ENCODE assay signal across 1 cellular context in genomic region chr5:14109041-14109747, GRCh38.
A peak's percentile ranks its signal among the peaks of the same experiment; 100 is the strongest.
TF ChIP-seq lines count a peak whose summit lies in the region.

No MANE protein-coding gene starts in this region.

TF ChIP-seq in GM12878, 131 proteins besides CTCF, POLR2A, EP300 and RAD21 (continued from another document and continues in another):
- TF ChIP-seq TCF7 (IDR thresholded peaks at IDR 0.05; ENCODE audit: borderline replicate concordance) (no peak), STAT3 (IDR thresholded peaks at IDR 0.05; ENCODE audit: low read depth, low read length) (no peak), SRF (IDR thresholded peaks at IDR 0.05; ENCODE audit: low read depth in 2 of 2, low read length in 2 of 2) (no peak), CBX3 (IDR thresholded peaks at IDR 0.05; ENCODE audit: borderline replicate concordance, low read depth) (no peak), NBN (IDR thresholded peaks at IDR 0.05) (no peak), MTA3 (IDR thresholded peaks at IDR 0.05; ENCODE audit: borderline replicate concordance, low read length) (no peak), NFIC (IDR thresholded peaks at IDR 0.05; ENCODE audit: low read depth, low read length) (peak; percentile 82), NRF1 (conservative IDR thresholded peaks at IDR 0.05; ENCODE audit: low read depth, low read length) (no peak), CEBPB (IDR thresholded peaks at IDR 0.05; ENCODE audit: borderline replicate concordance in 1 of 2, low read depth in 2 of 2, low read length in 2 of 2) (no peak), MTA2 (IDR thresholded peaks at IDR 0.05; ENCODE audit: low read depth) (peak; percentile 62; the same call in 1 of the 2 replicates), ZNF384 (IDR thresholded peaks at IDR 0.05; ENCODE audit: borderline replicate concordance, low read depth, low read length) (no peak), ZZZ3 (IDR thresholded peaks at IDR 0.05; ENCODE audit: control insufficient read depth, insufficient read length, low read depth) (no peak), NR2C2 (IDR thresholded peaks at IDR 0.05; ENCODE audit: borderline replicate concordance, control insufficient read depth, insufficient read length, low read depth) (no peak), CBX5 (IDR thresholded peaks at IDR 0.05; ENCODE audit: low read depth) (0 out of 2 replicates have a peak, but pooled peaks have one; percentile 18), ATF7 (IDR thresholded peaks at IDR 0.05; ENCODE audit: low read depth) (peak; percentile 83), ZNF687 (IDR thresholded peaks at IDR 0.05) (no peak), TAF1 (IDR thresholded peaks at IDR 0.05; ENCODE audit: borderline replicate concordance, low read depth, low read length) (no peak), E2F4 (IDR thresholded peaks at IDR 0.05; ENCODE audit: low read depth, low read length) (no peak), REST (IDR thresholded peaks at IDR 0.05; ENCODE audit: low read depth, low read length) (no peak), SUPT20H (IDR thresholded peaks at IDR 0.05; ENCODE audit: borderline replicate concordance, control insufficient read depth, low read depth, low read length) (no peak), FOXK2 (IDR thresholded peaks at IDR 0.05) (no peak), ELK1 (IDR thresholded peaks at IDR 0.05; ENCODE audit: low read depth, low read length) (no peak), MLLT1 (IDR thresholded peaks at IDR 0.05) (no peak), RBBP5 (conservative IDR thresholded peaks at IDR 0.05) (no peak), NFXL1 (IDR thresholded peaks at IDR 0.05; ENCODE audit: borderline replicate concordance) (no peak), ZBTB33 (IDR thresholded peaks at IDR 0.05) (no peak), YY1 (IDR thresholded peaks at IDR 0.05; ENCODE audit: low read depth, low read length) (peak; percentile 85), SREBF2 (IDR thresholded peaks at IDR 0.05; ENCODE audit: low read length) (no peak), MYB (IDR thresholded peaks at IDR 0.05; ENCODE audit: borderline replicate concordance, low read depth, low read length) (no peak), SREBF1 (IDR thresholded peaks at IDR 0.05; ENCODE audit: low read length) (no peak), EZH2 (IDR thresholded peaks at IDR 0.05; ENCODE audit: borderline replicate concordance, control insufficient read depth, low read depth, low read length) (no peak), IKZF1 (conservative IDR thresholded peaks at IDR 0.05) (peak; percentile 52; the same call in 1 of the 2 replicates), IKZF2 (IDR thresholded peaks at IDR 0.05) (peak; percentile 51 to 57; a peak in 2 of 4 replicates), USF1 (IDR thresholded peaks at IDR 0.05; ENCODE audit: borderline replicate concordance, extremely low read length, insufficient read depth, low read depth, low read length) (no peak), ESRRA (IDR thresholded peaks at IDR 0.05; ENCODE audit: low read length) (no peak), PAX5 (IDR thresholded peaks at IDR 0.05; ENCODE audit: borderline replicate concordance, low read depth, low read length) (peak; percentile 39; the same call in 1 of the 2 replicates), E4F1 (IDR thresholded peaks at IDR 0.05; ENCODE audit: borderline replicate concordance, partially characterized antibody) (no peak), JUND (IDR thresholded peaks at IDR 0.05; ENCODE audit: low read depth, low read length) (peak; percentile 75), RAD51 (IDR thresholded peaks at IDR 0.05) (no peak), EGR1 (IDR thresholded peaks at IDR 0.05; ENCODE audit: borderline replicate concordance in 1 of 2, low read depth in 2 of 2, low read length in 2 of 2) (no peak), POU2F2 (IDR thresholded peaks at IDR 0.05; ENCODE audit: borderline replicate concordance, low read depth, low read length) (no peak), PKNOX1 (IDR thresholded peaks at IDR 0.05) (no peak), CHD1 (IDR thresholded peaks at IDR 0.05; ENCODE audit: low read depth, low read length) (no peak), TBL1XR1 (IDR thresholded peaks at IDR 0.05; ENCODE audit: low read depth, low read length) (no peak), RCOR1 (conservative IDR thresholded peaks at IDR 0.05; ENCODE audit: low read depth, low read length) (no peak), ZNF274 (IDR thresholded peaks at IDR 0.05; ENCODE audit: insufficient read depth, insufficient read length) (no peak), CHD2 (IDR thresholded peaks at IDR 0.05; ENCODE audit: borderline replicate concordance, low read depth, low read length) (no peak), ZSCAN29 (IDR thresholded peaks at IDR 0.05) (no peak), SP1 (IDR thresholded peaks at IDR 0.05; ENCODE audit: low read depth, low read length) (no peak), SMAD5 (IDR thresholded peaks at IDR 0.05; ENCODE audit: low read depth) (no peak), MXI1 (IDR thresholded peaks at IDR 0.05; ENCODE audit: low read depth, low read length) (no peak)
